28 cellular contexts compared by ENCODE assay signal in the genomic region with DNA sequence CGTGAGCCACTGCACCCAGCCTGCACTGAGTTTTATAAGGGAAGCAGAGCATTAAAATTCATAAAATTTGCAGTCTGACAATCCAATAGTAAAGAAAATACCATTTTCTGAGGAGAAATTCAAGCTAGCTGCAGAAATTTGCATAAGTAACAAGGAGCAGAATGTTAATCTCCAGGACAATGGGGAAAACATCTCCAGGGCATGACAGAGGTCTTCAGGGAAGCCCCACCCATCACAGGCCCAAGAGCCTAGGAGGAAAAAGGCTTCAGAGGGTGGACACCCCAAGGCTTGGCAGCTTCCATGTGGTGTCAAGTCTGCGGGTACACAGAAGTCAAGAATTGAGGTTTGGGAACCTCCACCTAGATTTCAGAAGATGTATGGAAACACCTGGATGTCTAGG.
"Had no signal": no experiment of that assay in that cellular context is flagged by ENCODE, and none has a peak within 500 bp of the region (broad histone marks: within the 10 kb centered on the region; RNA-seq: fewer than 3 reads in every experiment).

No MANE protein-coding gene starts in this region.

- H3K4me1 ChIP-seq: stomach, suprapubic skin, testis, thyroid gland, tibial artery, tibial nerve, transverse colon, upper lobe of left lung, upper lobe of right lung, uterus, vagina had no signal

- H3K36me3 Mint-ChIP-seq: stimulated activated effector memory CD8-positive, alpha-beta T cell treated with anti-CD3 and anti-CD28 coated beads, Interleukin-12 subunit alpha, Interleukin-12 subunit beta, amount 100 ng/mL, for 72 hours; stimulated activated memory B cell treated with anti-CD40 and anti-IgM and Interleukin-4, amounts not matched to agents 10 μg/mL and 1 μg/mL and 100 μg/mL, for 72 hours; type B pancreatic cell had no signal

- H3K27me3 Mint-ChIP-seq: stimulated activated memory B cell treated with anti-CD40 and anti-IgM and Interleukin-4, amounts not matched to agents 10 μg/mL and 1 μg/mL and 100 μg/mL, for 72 hours; stimulated activated naive CD8-positive, alpha-beta T cell treated with anti-CD3 and anti-CD28 coated beads, Interleukin-15, amount 100 ng/mL, for 72 hours; stimulated activated naive CD8-positive, alpha-beta T cell treated with anti-CD3 and anti-CD28 coated beads, Interleukin-15, Interleukin-2, amounts not matched to agents 100 ng/mL and 50 ng/mL, for 24 hours had no signal

- H3K36me3 ChIP-seq: stomach, suprapubic skin, thoracic aorta, thyroid gland, tibial artery, tibial nerve, transverse colon, upper lobe of left lung, upper lobe of right lung, uterus, vagina had no signal

- H3K9me3 ChIP-seq: stomach, suprapubic skin, testis, thoracic aorta, thyroid gland, tibial artery, tibial nerve, transverse colon, upper lobe of left lung, upper lobe of right lung, uterus, vagina had no signal

- H3K4me3 ChIP-seq: stomach, suprapubic skin, testis, thoracic aorta, thyroid gland, tibial artery, tibial nerve, transverse colon, upper lobe of left lung, upper lobe of right lung, uterus, vagina had no signal

- H3K27ac ChIP-seq: stomach, suprapubic skin, testis, thoracic aorta, thyroid gland, tibial artery, tibial nerve, transverse colon, upper lobe of left lung, upper lobe of right lung, uterus, vagina had no signal

- H3K27ac Mint-ChIP-seq: stimulated activated effector memory CD8-positive, alpha-beta T cell treated with anti-CD3 and anti-CD28 coated beads, Interleukin-12 subunit alpha, Interleukin-12 subunit beta, amount 100 ng/mL, for 72 hours; stimulated activated memory B cell treated with anti-CD40 and anti-IgM and Interleukin-4, amounts not matched to agents 10 μg/mL and 1 μg/mL and 100 μg/mL, for 72 hours; stimulated activated naive B cell treated with anti-CD40 and anti-IgM and Interleukin-4, amounts not matched to agents 10 μg/mL and 1 μg/mL and 100 μg/mL, for 72 hours; stimulated activated naive CD8-positive, alpha-beta T cell treated with anti-CD3 and anti-CD28 coated beads, Interleukin-15, amount 100 ng/mL, for 72 hours; type B pancreatic cell had no signal

- H3K27me3 ChIP-seq: stomach, suprapubic skin, testis, thyroid gland, tibial artery, tibial nerve, transverse colon, upper lobe of left lung, upper lobe of right lung, uterus, vagina had no signal

- H3K4me3 Mint-ChIP-seq: stimulated activated effector memory CD8-positive, alpha-beta T cell treated with anti-CD3 and anti-CD28 coated beads, Interleukin-12 subunit alpha, Interleukin-12 subunit beta, amount 100 ng/mL, for 72 hours; stimulated activated memory B cell treated with anti-CD40 and anti-IgM and Interleukin-4, amounts not matched to agents 10 μg/mL and 1 μg/mL and 100 μg/mL, for 72 hours; stimulated activated naive B cell treated with anti-CD40 and anti-IgM and Interleukin-4, amounts not matched to agents 10 μg/mL and 1 μg/mL and 100 μg/mL, for 72 hours; stimulated activated naive CD8-positive, alpha-beta T cell treated with anti-CD3 and anti-CD28 coated beads, Interleukin-15, amount 100 ng/mL, for 72 hours; stimulated activated naive CD8-positive, alpha-beta T cell treated with anti-CD3 and anti-CD28 coated beads, Interleukin-15, Interleukin-2, amounts not matched to agents 100 ng/mL and 50 ng/mL, for 24 hours; type B pancreatic cell had no signal

- ATAC-seq: stimulated activated effector memory CD8-positive, alpha-beta T cell treated with anti-CD3 and anti-CD28 coated beads, Interleukin-12 subunit alpha, Interleukin-12 subunit beta, amount 100 ng/mL, for 72 hours; stimulated activated memory B cell treated with anti-CD40 and anti-IgM and Interleukin-4, amounts not matched to agents 10 μg/mL and 1 μg/mL and 100 μg/mL, for 72 hours; stimulated activated naive B cell treated with anti-CD40 and anti-IgM and Interleukin-4, amounts not matched to agents 10 μg/mL and 1 μg/mL and 100 μg/mL, for 72 hours; stimulated activated naive CD8-positive, alpha-beta T cell treated with anti-CD3 and anti-CD28 coated beads, Interleukin-15, amount 100 ng/mL, for 72 hours; stimulated activated naive CD8-positive, alpha-beta T cell treated with anti-CD3 and anti-CD28 coated beads, Interleukin-15, Interleukin-2, amounts not matched to agents 100 U/mL and 50 U/mL, for 24 hours; upper lobe of right lung had no signal

- H3K9me3 Mint-ChIP-seq: stimulated activated effector memory CD8-positive, alpha-beta T cell treated with anti-CD3 and anti-CD28 coated beads, Interleukin-12 subunit alpha, Interleukin-12 subunit beta, amount 100 ng/mL, for 72 hours; stimulated activated memory B cell treated with anti-CD40 and anti-IgM and Interleukin-4, amounts not matched to agents 10 μg/mL and 1 μg/mL and 100 μg/mL, for 72 hours; stimulated activated naive CD8-positive, alpha-beta T cell treated with anti-CD3 and anti-CD28 coated beads, Interleukin-15, amount 100 ng/mL, for 72 hours; stimulated activated naive CD8-positive, alpha-beta T cell treated with anti-CD3 and anti-CD28 coated beads, Interleukin-15, Interleukin-2, amounts not matched to agents 100 ng/mL and 50 ng/mL, for 24 hours had no signal

- DNase-seq: stimulated activated CD4-positive, alpha-beta T cell treated with anti-CD3 and anti-CD28 coated beads, Interleukin-2, amount 100 ng/mL, for 48 hours; stimulated activated CD4-positive, alpha-beta T cell treated with anti-CD3 and anti-CD28 coated beads, Interleukin-4, amount 100 ng/mL, for 1 hour; stimulated activated CD4-positive, alpha-beta T cell treated with anti-CD3 and anti-CD28 coated beads, Interleukin-4, amount 100 ng/mL, for 24 hours; stimulated activated CD4-positive, alpha-beta T cell treated with anti-CD3 and anti-CD28 coated beads, Interleukin-4, amount 100 ng/mL, for 4 hours; stimulated activated CD8-positive, alpha-beta memory T cell treated with anti-CD3 and anti-CD28 coated beads, Interleukin-4, amount 100 ng/mL, for 48 hours; stimulated activated naive B cell treated with anti-CD40 and anti-IgM and Interleukin-4, amounts not matched to agents 10 μg/mL and 1 μg/mL and 100 μg/mL, for 72 hours; stimulated activated naive CD4-positive, alpha-beta T cell; stimulated activated naive CD4-positive, alpha-beta T cell treated with Interleukin-2 at 50 U/mL for 16 hours; stimulated activated naive CD8-positive, alpha-beta T cell treated with anti-CD3 and anti-CD28 coated beads, Interleukin-15, amount 100 ng/mL, for 72 hours; stimulated activated naive CD8-positive, alpha-beta T cell treated with anti-CD3 and anti-CD28 coated beads, Interleukin-15, Interleukin-2, amounts not matched to agents 100 U/mL and 50 U/mL, for 24 hours; stomach; substantia nigra; testis; thyroid gland; tibial artery; transverse colon; trophoblast cell; upper lobe of left lung; upper lobe of right lung; uterus had no signal

- H3K4me1 Mint-ChIP-seq: stimulated activated effector memory CD8-positive, alpha-beta T cell treated with anti-CD3 and anti-CD28 coated beads, Interleukin-12 subunit alpha, Interleukin-12 subunit beta, amount 100 ng/mL, for 72 hours; stimulated activated memory B cell treated with anti-CD40 and anti-IgM and Interleukin-4, amounts not matched to agents 10 μg/mL and 1 μg/mL and 100 μg/mL, for 72 hours; stimulated activated naive B cell treated with anti-CD40 and anti-IgM and Interleukin-4, amounts not matched to agents 10 μg/mL and 1 μg/mL and 100 μg/mL, for 72 hours had no signal
